Comparison of ENCODE assay signal across 22 cellular contexts in genomic region chr9:14912849-14913248, GRCh38. TPM values are rescaled to one million over a fixed set of nuclear protein-coding genes. Genes with fewer than 3 reads are reported as not detected.
"Had no signal": no experiment of that assay in that cellular context is flagged by ENCODE, and none has a peak within 500 bp of the region (broad histone marks: within the 10 kb centered on the region; RNA-seq: fewer than 3 reads in every experiment).

No MANE protein-coding gene starts in this region.

- H3K4me3 ChIP-seq: dorsolateral prefrontal cortex, esophagus muscularis mucosa, gastrocnemius medialis, heart right ventricle, neural progenitor cell, ovary, right atrium auricular region, suprapubic skin, thyroid gland, upper lobe of left lung, uterus had no signal

- H3K27me3 ChIP-seq: dorsolateral prefrontal cortex, esophagus muscularis mucosa, gastrocnemius medialis, heart right ventricle, ovary, right atrium auricular region, suprapubic skin, thyroid gland, upper lobe of left lung, uterus had no signal

- H3K4me2 ChIP-seq: neural progenitor cell had no signal

- DNase-seq: cortex of kidney; dorsolateral prefrontal cortex; effector CD8-positive, alpha-beta T cell; gastrocnemius medialis; heart right ventricle; islet precursor cell; natural killer cell; nucleus accumbens; ovary; stimulated activated CD4-positive, alpha-beta T cell treated with anti-CD3 and anti-CD28 coated beads, Interleukin-4, amount 100 ng/mL, for 1 hour; stimulated activated CD8-positive, alpha-beta memory T cell treated with anti-CD3 and anti-CD28 coated beads, Interleukin-4, amount 100 ng/mL, for 48 hours; stimulated activated naive CD8-positive, alpha-beta T cell treated with anti-CD3 and anti-CD28 coated beads, Interleukin-15, Interleukin-2, amounts not matched to agents 100 U/mL and 50 U/mL, for 24 hours; thyroid gland; upper lobe of left lung; uterus had no signal

- H3K36me3 ChIP-seq: esophagus muscularis mucosa, gastrocnemius medialis, heart right ventricle, neural progenitor cell, ovary, right atrium auricular region, suprapubic skin, thyroid gland, upper lobe of left lung, uterus had no signal

- H3K36me3 Mint-ChIP-seq: natural killer cell; neural progenitor cell; stimulated activated effector memory CD8-positive, alpha-beta T cell treated with anti-CD3 and anti-CD28 coated beads, Interleukin-12 subunit alpha, Interleukin-12 subunit beta, amount 100 ng/mL, for 72 hours had no signal

- H3K27ac ChIP-seq: dorsolateral prefrontal cortex, epithelial cell of prostate, esophagus muscularis mucosa, gastrocnemius medialis, heart right ventricle, neural progenitor cell, ovary, right atrium auricular region, suprapubic skin, thyroid gland, upper lobe of left lung, uterus had no signal

- H3K9ac ChIP-seq: neural progenitor cell had no signal

- H3K4me1 Mint-ChIP-seq: natural killer cell; stimulated activated effector memory CD8-positive, alpha-beta T cell treated with anti-CD3 and anti-CD28 coated beads, Interleukin-12 subunit alpha, Interleukin-12 subunit beta, amount 100 ng/mL, for 72 hours had no signal

- H3K27ac Mint-ChIP-seq: natural killer cell; neural progenitor cell; stimulated activated effector memory CD8-positive, alpha-beta T cell treated with anti-CD3 and anti-CD28 coated beads, Interleukin-12 subunit alpha, Interleukin-12 subunit beta, amount 100 ng/mL, for 72 hours had no signal

- H3K9me3 Mint-ChIP-seq: natural killer cell; stimulated activated effector memory CD8-positive, alpha-beta T cell treated with anti-CD3 and anti-CD28 coated beads, Interleukin-12 subunit alpha, Interleukin-12 subunit beta, amount 100 ng/mL, for 72 hours had no signal

- H2AFZ ChIP-seq: neural progenitor cell had no signal

- H3K9me3 ChIP-seq: esophagus muscularis mucosa, gastrocnemius medialis, heart right ventricle, ovary, right atrium auricular region, suprapubic skin, thyroid gland, upper lobe of left lung, uterus had no signal

- H3K4me1 ChIP-seq: heart right ventricle, right atrium auricular region, upper lobe of left lung, uterus had no signal

- H3K4me3 Mint-ChIP-seq: natural killer cell; neural progenitor cell; stimulated activated effector memory CD8-positive, alpha-beta T cell treated with anti-CD3 and anti-CD28 coated beads, Interleukin-12 subunit alpha, Interleukin-12 subunit beta, amount 100 ng/mL, for 72 hours had no signal

RNA-seq across cellular contexts. Expression of gene FREM1, which starts 2.6 kb away (rescaled TPM):
- total RNA-seq: lung microvascular endothelial cell had no signal
